ENCODE assay signal across 7 cellular contexts in the genomic region with DNA sequence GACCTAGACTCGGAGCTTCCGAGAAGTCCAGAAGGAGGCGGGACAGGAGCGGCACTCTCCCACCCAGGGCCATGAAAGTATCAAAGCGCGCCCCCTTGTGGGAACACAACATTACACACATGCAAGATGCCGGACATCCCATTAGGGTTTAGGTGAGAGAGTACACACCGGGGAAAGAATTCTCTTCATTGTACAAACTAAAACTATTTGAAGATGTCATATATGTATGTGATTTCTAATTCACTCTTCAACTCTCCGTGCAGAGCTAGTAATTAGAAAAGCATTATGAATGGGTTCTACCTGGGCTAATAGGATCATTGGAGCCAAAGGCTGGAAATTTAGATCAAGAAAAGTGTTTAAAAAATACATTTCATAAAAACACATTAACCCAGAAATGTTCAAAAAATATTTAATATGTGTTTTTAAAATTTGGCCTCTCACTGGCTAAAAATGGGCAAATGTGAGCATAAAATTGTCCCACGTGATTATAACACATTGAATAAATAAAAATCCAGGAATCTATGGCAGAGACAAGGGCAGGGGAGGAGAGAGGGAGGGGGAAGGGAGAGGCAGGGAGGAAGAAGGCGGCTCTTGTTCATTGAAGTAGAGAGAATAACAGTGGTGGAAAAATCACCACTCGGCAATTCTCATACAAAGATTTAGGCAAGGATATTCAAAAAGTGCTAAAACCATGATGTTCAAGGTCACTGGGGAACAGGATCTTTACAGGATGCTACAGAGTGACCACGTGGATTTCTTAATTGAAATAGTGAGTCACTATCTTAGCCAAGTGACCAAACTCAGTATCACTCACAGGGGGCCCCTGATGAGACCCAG. TPM values are rescaled to one million over a fixed set of nuclear protein-coding genes. Genes with fewer than 3 reads are reported as not detected.
A peak's percentile ranks its signal among the peaks of the same experiment; 100 is the strongest.
DNase-seq lines count a peak whose midpoint lies in the region; ATAC-seq, FAIRE-seq and TF ChIP-seq lines count a peak whose summit lies in the region.

No MANE protein-coding gene starts in this region.

- peak; percentile 59 for TF ChIP-seq CTCF in DND-41 (IDR thresholded peaks at IDR 0.05; ENCODE audit: borderline replicate concordance, extremely low read depth, low read length, poor library complexity, severe bottlenecking)
- TF ChIP-seq CTCF in spleen (IDR thresholded peaks at IDR 0.05 in 8 of 11, conservative IDR thresholded peaks at IDR 0.05 in 3 of 11), result peak in 9 of 11 experiments; percentile 15 to 58 (median 45)

- TF ChIP-seq POLR2A in spleen (IDR thresholded peaks at IDR 0.05) (no peak), GM12892 (IDR thresholded peaks at IDR 0.05; ENCODE audit: low read depth, low read length) (no peak)

- H3K27ac ChIP-seq in DND-41 (ENCODE audit: low read length) (peak overlapping the region; percentile 82), right cardiac atrium (ENCODE audit: low read length) (no peak overlapping the region), spleen (no peak overlapping the region)

- H3K9ac ChIP-seq in DND-41 (ENCODE audit: low read depth, low read length), result no peak overlapping the region

- intact Hi-C loops in right cardiac atrium (cut with DNase I) (loop anchor here in 3 of 4 donors (10.0 kb wide), 1 partner anchor 127 kb away; no protein-coding TSS in a partner anchor), spleen (cut with DNase I; ENCODE audit: low total_unique reads) (no loop called here)

- peaks cover 78% of the 10 kb centered on the region for H3K36me3 ChIP-seq in DND-41 (ENCODE audit: insufficient read depth, low read length)
- peaks cover under 1 to 97% (median 54%) of the 10 kb centered on the region in 6 donors for H3K36me3 ChIP-seq in spleen

- H3K4me1 ChIP-seq in DND-41 (ENCODE audit: insufficient read depth, low read length) (peaks cover 39% of the 10 kb centered on the region), right cardiac atrium (ENCODE audit: control insufficient read depth, insufficient read depth, low read length) (no peaks in the 10 kb centered on the region), spleen (peaks cover 0 to 31% (median 6%) of the 10 kb centered on the region in 6 donors)

- peaks cover 11% of the 10 kb centered on the region for H4K20me1 ChIP-seq in DND-41 (ENCODE audit: insufficient read depth, low read length)

- peaks cover 12% of the 10 kb centered on the region for H3K79me2 ChIP-seq in DND-41 (ENCODE audit: insufficient read depth, low read length)

- H3K4me3 ChIP-seq in DND-41 (ENCODE audit: low read depth in 1 of 2, low read length in 2 of 2), result no peak overlapping the region
- H3K4me3 ChIP-seq in right cardiac atrium (ENCODE audit: low read length), result no peak overlapping the region
- no peak overlapping the region for H3K4me3 ChIP-seq in spleen

- no peak for FAIRE-seq in GM12892 (lab: Jason Lieb, UNC)

- WGBS in right cardiac atrium, result 43% methylated on average over 13 of the region's 13 CpGs
- 59 to 83% (median 72%) methylated on average over 13 of the region's 13 CpGs for WGBS in spleen, 5 donors

- H2AFZ ChIP-seq in DND-41 (ENCODE audit: low read depth, low read length), result no peak overlapping the region

- no peaks in the 10 kb centered on the region for H3K9me3 ChIP-seq in DND-41 (ENCODE audit: insufficient read depth, low read length, severe bottlenecking)
- H3K9me3 ChIP-seq in right cardiac atrium (ENCODE audit: control insufficient read depth, low read length), result no peaks in the 10 kb centered on the region
- no peaks in the 10 kb centered on the region for H3K9me3 ChIP-seq in spleen

- peak; percentile 38 for DNase-seq in DND-41
- DNase-seq in KBM-7, result peak; percentile 21
- DNase-seq in amniotic epithelial cell (ENCODE audit: low read depth), result peak; percentile 54
- DNase-seq in right cardiac atrium, result peak; percentile 80 to 90 (median 87)
- DNase-seq in spleen, result no peak
- no peak for DNase-seq in GM12892 (ENCODE audit: insufficient read length)

- ATAC-seq in DND-41 (ENCODE audit: insufficient read depth, low read depth), result no peak
- ATAC-seq in right cardiac atrium, result peak; percentile 76 to 83
- ATAC-seq in GM21447 (IDR thresholded peaks at IDR 0.05; ENCODE audit: unreplicated experiment), result no peak

- no peak overlapping the region for H3K4me2 ChIP-seq in DND-41 (ENCODE audit: insufficient read depth, low read length)

- H3K27me3 ChIP-seq in DND-41 (ENCODE audit: insufficient read depth, low read length, poor library complexity) (no peaks in the 10 kb centered on the region), right cardiac atrium (ENCODE audit: control insufficient read depth, insufficient read depth) (no peaks in the 10 kb centered on the region), spleen (replicated peaks in 1 of 7) (no peaks in the 10 kb centered on the region)

- in situ Hi-C loops in KBM-7 (cut with MboI; ENCODE audit: low pct_unique_long_range_greater_than_20kb, low sequenced_read_pairs), result no loop called here

RNA-seq across cellular contexts. Expression of a gene that starts 38.9 kb away (rescaled TPM):
- 10 to 100 TPM; 38.7 to 42.2 (median 39.3) TPM for total RNA-seq in right cardiac atrium
- 13.3 TPM for polyA plus RNA-seq in right cardiac atrium
- 100 to 1,000 TPM in 2 of 7 donors, 10 to 100 TPM in 5; 30.6 to 130 (median 50.0) TPM for total RNA-seq in spleen
- polyA plus RNA-seq in spleen, result 10 to 100 TPM in 1 of 3 donors, 1 to 10 TPM in 2; 6.3 to 10.5 (median 6.7) TPM
- 10.5 TPM for polyA plus RNA-seq in GM12892 (2012; ENCODE audit: missing spikeins)

RNA-seq across cellular contexts. Expression of a gene that starts 52.2 kb away (rescaled TPM):
- total RNA-seq in right cardiac atrium (10 to 100 TPM; 23.1 to 98.5 (median 57.6) TPM), spleen (10 to 100 TPM in 5 of 7 donors, 1 to 10 TPM in 2; 5.5 to 26.9 (median 20.3) TPM)
- polyA plus RNA-seq in right cardiac atrium (71.7 TPM), spleen (10 to 100 TPM in 2 of 3 donors, 1 to 10 TPM in 1; 5.5 to 16.1 (median 10.9) TPM)
- polyA plus RNA-seq in GM12892 (2012; ENCODE audit: missing spikeins), result 74.7 TPM

Comparison
In these comparisons a context has a peak if more than half of its experiments do, and no peak if none do; other contexts are left out.
1. ATAC-seq: peak in right cardiac atrium (2 of 2); none in DND-41 (single experiment) and GM21447 (single experiment).
2. DNase-seq: peak in DND-41 (single experiment), KBM-7 (single experiment), amniotic epithelial cell (single experiment) and right cardiac atrium (3 of 3); none in spleen (single experiment) and GM12892 (single experiment).